ENCODE assay signal across 9 cellular contexts in the genomic region with DNA sequence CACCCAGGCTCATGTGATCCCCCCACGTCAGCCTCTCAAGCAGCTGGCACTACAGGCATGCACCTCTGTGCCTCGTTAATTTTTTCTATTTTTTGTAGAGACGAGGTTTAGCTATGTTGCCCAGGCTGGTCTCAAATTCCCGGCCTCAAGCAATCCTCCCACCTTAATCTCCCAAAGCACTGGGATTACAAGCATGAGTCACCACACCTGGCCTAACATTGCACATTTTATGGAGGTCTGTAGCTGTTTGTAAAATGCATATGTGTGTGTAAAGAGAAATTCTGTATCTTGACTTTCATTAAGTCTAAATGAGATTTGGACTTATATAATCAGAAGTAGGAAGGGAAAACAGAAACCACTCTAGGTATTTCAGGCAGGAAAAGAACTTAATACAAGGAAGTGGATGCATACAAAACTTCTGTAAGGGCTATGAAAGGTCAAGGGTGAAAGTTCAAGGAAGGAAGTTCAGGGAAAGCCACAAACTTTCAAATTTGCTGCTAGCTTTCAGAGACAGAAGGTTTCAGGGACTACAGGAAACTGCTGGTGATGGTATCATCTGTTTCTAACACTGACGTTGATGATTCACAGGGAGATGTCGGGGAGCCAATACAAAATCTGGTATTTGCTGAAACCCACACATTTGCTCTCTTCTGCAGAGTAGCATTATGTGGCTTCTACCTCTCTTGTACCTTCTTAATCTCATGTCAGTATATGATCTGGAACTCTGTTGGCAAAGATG.
DNase-seq lines count a peak whose midpoint lies in the region; ATAC-seq and TF ChIP-seq lines count a peak whose summit lies in the region.
"Had no signal": no experiment of that assay in that cellular context is flagged by ENCODE, and none has a peak within 500 bp of the region (broad histone marks: within the 10 kb centered on the region; RNA-seq: fewer than 3 reads in every experiment).

No MANE protein-coding gene starts in this region.

- peaks cover 34% of the 10 kb centered on the region for H3K4me1 Mint-ChIP-seq in activated T-helper 17 cell treated with anti-CD3 and anti-CD28 coated beads, Interleukin-2, amount 50 U/mL, for 72 hours
- H3K4me1 Mint-ChIP-seq in nephron (peaks cover 61% of the 10 kb centered on the region), endothelial cell (ENCODE audit: unreplicated experiment) (peaks cover 24% of the 10 kb centered on the region)

- no peaks in the 10 kb centered on the region for H3K9me3 Mint-ChIP-seq in activated T-helper 17 cell treated with anti-CD3 and anti-CD28 coated beads, Interleukin-2, amount 50 U/mL, for 72 hours
- H3K9me3 Mint-ChIP-seq in nephron = no peaks in the 10 kb centered on the region
- H3K9me3 Mint-ChIP-seq in endothelial cell (ENCODE audit: unreplicated experiment) = no peaks in the 10 kb centered on the region

- DNase-seq in GM10266 (ENCODE audit: extremely low spot score) (peak; percentile 31), endothelial cell (ENCODE audit: low spot score) (no peak), left ventricle myocardium inferior (no peak), hippocampal formation (lab: John Stamatoyannopoulos, UW) (no peak)
- DNase-seq: upper lobe of left lung had no signal

- no peaks in the 10 kb centered on the region for H3K27me3 Mint-ChIP-seq in activated T-helper 17 cell treated with anti-CD3 and anti-CD28 coated beads, Interleukin-2, amount 50 U/mL, for 72 hours
- peaks cover 8% of the 10 kb centered on the region for H3K27me3 Mint-ChIP-seq in nephron (ENCODE audit: low read depth)
- H3K27me3 Mint-ChIP-seq in endothelial cell (ENCODE audit: unreplicated experiment) = peaks cover 1% of the 10 kb centered on the region

- H3K36me3 Mint-ChIP-seq in activated T-helper 17 cell treated with anti-CD3 and anti-CD28 coated beads, Interleukin-2, amount 50 U/mL, for 72 hours (ENCODE audit: low read depth) = no peaks in the 10 kb centered on the region
- H3K36me3 Mint-ChIP-seq in nephron (ENCODE audit: low read depth) (no peaks in the 10 kb centered on the region), endothelial cell (ENCODE audit: low read depth, unreplicated experiment) (no peaks in the 10 kb centered on the region)

- no peaks in the 10 kb centered on the region for H3K27me3 ChIP-seq in left ventricle myocardium inferior (ENCODE audit: low read depth)
- H3K27me3 ChIP-seq: upper lobe of left lung had no signal

- intact Hi-C loops in left ventricle myocardium inferior (cut with micrococcal nuclease) = no loop called here

- no peak overlapping the region for H3K27ac ChIP-seq in left ventricle myocardium inferior (replicated peaks)
- H3K27ac ChIP-seq: upper lobe of left lung had no signal

- H3K4me1 ChIP-seq in left ventricle myocardium inferior = peaks cover 13% of the 10 kb centered on the region

- H3K36me3 ChIP-seq in left ventricle myocardium inferior = no peaks in the 10 kb centered on the region
- H3K36me3 ChIP-seq: upper lobe of left lung had no signal

- no peak overlapping the region for H3K4me3 ChIP-seq in left ventricle myocardium inferior
- H3K4me3 ChIP-seq: upper lobe of left lung had no signal

- TF ChIP-seq CTCF in GM10266 (IDR thresholded peaks at IDR 0.05; ENCODE audit: control insufficient read depth, insufficient read depth, low read depth, missing control alignments) (no peak), nephron (IDR thresholded peaks at IDR 0.05; ENCODE audit: unreplicated experiment in 3 of 3) (no peak), endothelial cell (IDR thresholded peaks at IDR 0.05; ENCODE audit: unreplicated experiment) (no peak), left ventricle myocardium inferior (IDR thresholded peaks at IDR 0.05; ENCODE audit: borderline replicate concordance) (no peak)

- ATAC-seq in GM21447 (IDR thresholded peaks at IDR 0.05; ENCODE audit: unreplicated experiment) (peak; percentile 86), HG03571 (IDR thresholded peaks at IDR 0.05; ENCODE audit: unreplicated experiment) (peak; percentile 73)
- ATAC-seq in activated T-helper 17 cell treated with anti-CD3 and anti-CD28 coated beads, Interleukin-2, amount 50 U/mL, for 72 hours (replicated peaks) = peak; percentile 83

- peak overlapping the region; percentile 27 for H3K27ac Mint-ChIP-seq in activated T-helper 17 cell treated with anti-CD3 and anti-CD28 coated beads, Interleukin-2, amount 50 U/mL, for 72 hours
- H3K27ac Mint-ChIP-seq in nephron (peak overlapping the region in 2 of 3 experiments; percentile 11 to 58), endothelial cell (ENCODE audit: unreplicated experiment) (no peak overlapping the region)

- H3K4me3 Mint-ChIP-seq in activated T-helper 17 cell treated with anti-CD3 and anti-CD28 coated beads, Interleukin-2, amount 50 U/mL, for 72 hours = peak overlapping the region; percentile 52
- H3K4me3 Mint-ChIP-seq in nephron (no peak overlapping the region), endothelial cell (ENCODE audit: unreplicated experiment) (no peak overlapping the region)

- H3K9me3 ChIP-seq in left ventricle myocardium inferior (replicated peaks) = no peaks in the 10 kb centered on the region
- H3K9me3 ChIP-seq: upper lobe of left lung had no signal
